Comparison of ENCODE assay signal across 10 cellular contexts in the genomic region with DNA sequence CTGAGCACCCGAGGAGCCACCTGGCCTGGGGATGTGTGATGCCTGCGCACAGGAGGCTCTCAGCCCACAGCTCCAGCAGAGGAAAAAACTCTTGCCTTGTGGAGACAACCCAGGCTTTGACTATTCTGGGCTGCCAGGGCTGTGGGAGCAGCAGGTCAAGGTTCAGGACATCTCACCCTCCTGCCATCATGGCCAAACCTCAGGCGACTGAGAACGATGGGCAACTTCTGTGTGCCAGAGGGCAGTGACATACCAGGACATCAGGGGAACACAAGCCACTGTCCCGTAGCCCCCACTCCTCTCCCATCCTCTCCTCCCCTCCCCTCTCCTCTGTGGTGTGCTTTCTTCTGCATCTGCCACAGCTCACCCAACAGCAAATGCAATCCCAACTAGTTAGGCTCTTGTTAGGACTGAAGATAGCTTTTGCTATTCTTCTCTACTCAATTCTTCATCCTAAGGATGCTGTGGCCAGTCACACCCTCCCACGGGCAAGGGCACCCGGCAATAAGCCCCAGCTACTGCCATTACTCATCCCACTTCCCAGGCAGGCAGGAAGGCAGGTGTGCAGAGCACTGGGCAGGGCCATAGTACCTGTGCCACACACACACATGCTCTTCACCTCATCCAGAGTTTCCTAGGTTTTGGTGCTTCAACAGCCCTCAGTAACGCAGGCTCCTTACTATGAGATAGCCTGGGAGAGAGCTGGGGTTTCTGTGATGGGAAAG. TPM values are rescaled to one million over a fixed set of nuclear protein-coding genes. Genes with fewer than 3 reads are reported as not detected.
DNase-seq lines count a peak whose midpoint lies in the region; ATAC-seq, FAIRE-seq and TF ChIP-seq lines count a peak whose summit lies in the region.
"Had no signal": no experiment of that assay in that cellular context is flagged by ENCODE, and none has a peak within 500 bp of the region (broad histone marks: within the 10 kb centered on the region; RNA-seq: fewer than 3 reads in every experiment).

No MANE protein-coding gene starts in this region.

- peaks cover 33% of the 10 kb centered on the region for H3K79me1 ChIP-seq in mesendoderm (ENCODE audit: low read length)

- POLR2A ChIA-PET in A549 (lab: Yijun Ruan, JAX) = no interaction called here
- POLR2A ChIA-PET in naive thymus-derived CD8-positive, alpha-beta T cell (lab: Charles Lee) = interaction anchor here (0.6 to 9.3 kb wide), 4 partner anchors 11 to 748 kb away, joined by 3 to 71 read pairs (median 4); a partner anchor contains a TSS

- peaks cover 54 to 99% (median 95%) of the 10 kb centered on the region in 4 donors for H3K4me1 Mint-ChIP-seq in naive thymus-derived CD8-positive, alpha-beta T cell

- no peak overlapping the region for H2BK120ac ChIP-seq in mesendoderm (ENCODE audit: low read depth, low read length)

- 47% methylated on average over 7 of the region's 8 CpGs for WGBS in A549 (ENCODE audit: missing lambda C conversion rate)
- no CpG with 5 or more reads among the region's 8 CpGs for WGBS in mesendoderm (ENCODE audit: extremely low coverage, insufficient coverage, low lambda C conversion rate)
- 51 to 68% (median 66%) methylated on average over 6 to 8 of the region's 8 CpGs for WGBS in adrenal gland, 4 donors

- CTCF ChIA-PET in A549 (lab: Yijun Ruan, JAX) = interaction anchor here (1.1 to 4.1 kb wide), 6 partner anchors 15 to 54 kb away, joined by 3 to 25 read pairs (median 5); no protein-coding TSS in a partner anchor

- H3K4me2 ChIP-seq in A549 = peak overlapping the region; percentile 51; the same call in 2 of the 3 replicates
- H3K4me2 ChIP-seq in mesendoderm (ENCODE audit: low read length) = no peak overlapping the region

- H2BK5ac ChIP-seq in mesendoderm (ENCODE audit: low read length) = no peak overlapping the region

- no peak overlapping the region for H4K8ac ChIP-seq in mesendoderm (ENCODE audit: low read depth, low read length)

- H3K27me3 ChIP-seq in bronchial epithelial cell (ENCODE audit: control insufficient read depth, insufficient read depth, low read length) (no peaks in the 10 kb centered on the region), mesendoderm (ENCODE audit: insufficient read depth, low read length, poor library complexity) (no peaks in the 10 kb centered on the region), adrenal gland (no peaks in the 10 kb centered on the region)

- no peak for DNase-seq in A549 (ENCODE audit: low read depth in 1 of 2, low spot score in 1 of 2)
- peak; percentile 17 for DNase-seq in ELR (ENCODE audit: low read depth)
- DNase-seq in bronchial epithelial cell (ENCODE audit: low read depth) = peak; percentile 50
- no peak for DNase-seq in naive thymus-derived CD8-positive, alpha-beta T cell
- no peak for DNase-seq in SKM-1 (lab: John Stamatoyannopoulos, UW; ENCODE audit: unreplicated experiment)
- DNase-seq in mesendoderm = no peak
- no peak for DNase-seq in adrenal gland
- DNase-seq in medulla oblongata (ENCODE audit: extremely low spot score) = no peak
- DNase-seq: DND-41 had no signal

- intact Hi-C loops in adrenal gland (cut with DNase I) = no loop called here

- no peak overlapping the region for H3K4me3 ChIP-seq in A549
- no peak overlapping the region for H3K4me3 ChIP-seq in bronchial epithelial cell (ENCODE audit: low read depth, low read length)
- no peak overlapping the region for H3K4me3 ChIP-seq in mesendoderm (ENCODE audit: low read length)
- no peak overlapping the region for H3K4me3 ChIP-seq in adrenal gland

- peaks cover 53% of the 10 kb centered on the region for H3K79me2 ChIP-seq in mesendoderm (ENCODE audit: control insufficient read depth, insufficient read depth, low read length)

- H3K4me1 ChIP-seq in A549 = peaks cover 35% of the 10 kb centered on the region
- H3K4me1 ChIP-seq in mesendoderm (ENCODE audit: control insufficient read depth, low read depth, low read length) = no peaks in the 10 kb centered on the region
- peaks cover 30 to 87% of the 10 kb centered on the region in 2 donors for H3K4me1 ChIP-seq in adrenal gland (replicated peaks in 1 of 2)

- H3K18ac ChIP-seq in mesendoderm (ENCODE audit: low read length) = no peak overlapping the region

- peaks cover 0 to 2% (median 0%) of the 10 kb centered on the region in 3 donors for H3K36me3 Mint-ChIP-seq in naive thymus-derived CD8-positive, alpha-beta T cell

- TF ChIP-seq POLR2A in A549 (IDR thresholded peaks at IDR 0.05; ENCODE audit: low read length) = no peak
- no peak for TF ChIP-seq POLR2A in adrenal gland (IDR thresholded peaks at IDR 0.05)

- no peak overlapping the region for H4K5ac ChIP-seq in mesendoderm (ENCODE audit: low read length)

- H3K36me3 ChIP-seq in bronchial epithelial cell (ENCODE audit: control insufficient read depth, insufficient read depth, low read length) = no peaks in the 10 kb centered on the region
- H3K36me3 ChIP-seq in mesendoderm (ENCODE audit: control insufficient read depth, insufficient read depth, low read length) = no peaks in the 10 kb centered on the region
- no peaks in the 10 kb centered on the region for H3K36me3 ChIP-seq in adrenal gland (replicated peaks in 1 of 2)

- TF ChIP-seq EP300 in A549 (IDR thresholded peaks at IDR 0.05) = no peak

- peak overlapping the region in 9 of 10 donors; percentile 36 to 81 (median 62) for H3K4me3 Mint-ChIP-seq in naive thymus-derived CD8-positive, alpha-beta T cell

- H3K23ac ChIP-seq in mesendoderm (ENCODE audit: low read length) = no peak overlapping the region

- H3K9me3 ChIP-seq in A549 (no peaks in the 10 kb centered on the region), adrenal gland (replicated peaks in 1 of 3) (no peaks in the 10 kb centered on the region)

- H2BK15ac ChIP-seq in mesendoderm (replicated peaks; ENCODE audit: low read depth) = no peak overlapping the region

- FAIRE-seq in A549 (lab: Jason Lieb, UNC) (no peak), bronchial epithelial cell (lab: Jason Lieb, UNC) (peak; percentile 87)
- FAIRE-seq: colon had no signal

- peak overlapping the region; percentile 24 to 95 (median 82) for H3K27ac Mint-ChIP-seq in naive thymus-derived CD8-positive, alpha-beta T cell

- H3K27ac ChIP-seq in A549 (peak overlapping the region in 1 of 2 experiments; percentile 51; a peak in 2 of 6 replicates), mesendoderm (ENCODE audit: low read depth, low read length) (no peak overlapping the region), adrenal gland (peak overlapping the region in 2 of 5 donors; percentile 76 to 88)

- ATAC-seq in A549 = no peak
- ATAC-seq in naive thymus-derived CD8-positive, alpha-beta T cell = no peak

- no peak for TF ChIP-seq CTCF in A549 (IDR thresholded peaks at IDR 0.05)
- TF ChIP-seq CTCF in bronchial epithelial cell (IDR thresholded peaks at IDR 0.05; ENCODE audit: insufficient read depth, low read length, severe bottlenecking) = no peak
- TF ChIP-seq CTCF in adrenal gland (IDR thresholded peaks at IDR 0.05) = no peak

- no peaks in the 10 kb centered on the region for H3K9me3 Mint-ChIP-seq in naive thymus-derived CD8-positive, alpha-beta T cell

- no peak overlapping the region for H3K4ac ChIP-seq in mesendoderm (ENCODE audit: low read depth, low read length)

- TF ChIP-seq RAD21 in A549 (conservative IDR thresholded peaks at IDR 0.05 in 1 of 2, IDR thresholded peaks at IDR 0.05 in 1 of 2) = no peak

- H2AK5ac ChIP-seq in mesendoderm (ENCODE audit: low read length) = no peak overlapping the region

- H3K27me3 Mint-ChIP-seq in naive thymus-derived CD8-positive, alpha-beta T cell = no peaks in the 10 kb centered on the region

- no peak overlapping the region for H3K56ac ChIP-seq in mesendoderm (ENCODE audit: low read length)

- no peak overlapping the region for H3K9ac ChIP-seq in mesendoderm (ENCODE audit: low read length)

TF ChIP-seq in A549, 52 proteins besides CTCF, POLR2A, EP300 and RAD21 (continues in another document):
- TF ChIP-seq NR3C1 (IDR thresholded peaks at IDR 0.05) = no peak

RNA-seq across cellular contexts. Expression of a gene that starts 16.8 kb away (rescaled TPM):
- polyA plus RNA-seq in A549 (2011; rRNA removed) (1.1 and 1.6 TPM in 2 replicates), A549 (2017; fragmentation: RNase III; extraction: RNeasy Plus Mini Kit Qiagen cat#74134 plus additional on column Dnase treatment) (3.6 to 3.8 TPM (median 3.7 TPM) in 3 replicates), adrenal gland (10 to 100 TPM in 1 of 3 donors, 1 to 10 TPM in 2; 1.8 to 14.3 (median 9.1) TPM)
- 4.1 and 5.9 TPM in 2 replicates for polyA plus RNA-seq in A549 (2012; cell fraction: cytosol; rRNA removed)
- polyA plus RNA-seq in A549 (2012; cell fraction: nucleus; rRNA removed) = 10.6 and 18.2 TPM in 2 replicates
- 2.4 and 3.6 TPM in 2 replicates for polyA minus RNA-seq in A549 (2011; rRNA and poly(A)+ RNA removed)
- total RNA-seq in bronchial epithelial cell (9.7 and 13.8 TPM in 2 replicates), adrenal gland (10 to 100 TPM in 7 of 8 donors, 1 to 10 TPM in 1; 9.8 to 28.3 (median 15.2) TPM)
- total RNA-seq in naive thymus-derived CD8-positive, alpha-beta T cell = 10 to 100 TPM; 23.7 to 24.1 TPM
- polyA plus RNA-seq in naive thymus-derived CD8-positive, alpha-beta T cell = 10 to 100 TPM in 1 of 3 donors, 1 to 10 TPM in 2; 7.6 to 11.0 (median 9.3) TPM
- polyA plus RNA-seq in mesendoderm (2013, experiment 1 of 2) = 9.6 TPM
- 9.3 TPM for polyA plus RNA-seq in mesendoderm (2013, experiment 2 of 2)

RNA-seq across cellular contexts. Expression of a gene that starts 38.3 kb away (rescaled TPM):
- polyA plus RNA-seq in A549 (2011; rRNA removed) = 53.3 and 56.1 TPM in 2 replicates
- 146 and 183 TPM in 2 replicates for polyA plus RNA-seq in A549 (2012; cell fraction: cytosol; rRNA removed)
- 128 and 154 TPM in 2 replicates for polyA plus RNA-seq in A549 (2012; cell fraction: nucleus; rRNA removed)
- 97.0 to 124 TPM (median 123 TPM) in 3 replicates for polyA plus RNA-seq in A549 (2017; fragmentation: RNase III; extraction: RNeasy Plus Mini Kit Qiagen cat#74134 plus additional on column Dnase treatment)
- 28.0 and 45.2 TPM in 2 replicates for polyA minus RNA-seq in A549 (2011; rRNA and poly(A)+ RNA removed)
- 142 and 218 TPM in 2 replicates for total RNA-seq in bronchial epithelial cell
- total RNA-seq in naive thymus-derived CD8-positive, alpha-beta T cell = 100 to 1,000 TPM; 235 to 236 TPM
- 100 to 1,000 TPM in 2 of 3 donors, 10 to 100 TPM in 1; 87.0 to 125 (median 106) TPM for polyA plus RNA-seq in naive thymus-derived CD8-positive, alpha-beta T cell
- 132 TPM for polyA plus RNA-seq in mesendoderm (2013, experiment 1 of 2)
- 131 TPM for polyA plus RNA-seq in mesendoderm (2013, experiment 2 of 2)
- total RNA-seq in adrenal gland = 100 to 1,000 TPM; 171 to 463 (median 265) TPM
- polyA plus RNA-seq in adrenal gland = 100 to 1,000 TPM in 2 of 3 donors, 10 to 100 TPM in 1; 26.3 to 816 (median 417) TPM

RNA-seq across cellular contexts. Expression of a gene that starts 52.6 kb away (rescaled TPM):
- 62.8 and 73.6 TPM in 2 replicates for polyA plus RNA-seq in A549 (2011; rRNA removed)
- polyA plus RNA-seq in A549 (2012; cell fraction: cytosol; rRNA removed) = 155 and 165 TPM in 2 replicates
- polyA plus RNA-seq in A549 (2012; cell fraction: nucleus; rRNA removed) = 91.2 and 96.6 TPM in 2 replicates
- 83.9 to 90.6 TPM (median 87.4 TPM) in 3 replicates for polyA plus RNA-seq in A549 (2017; fragmentation: RNase III; extraction: RNeasy Plus Mini Kit Qiagen cat#74134 plus additional on column Dnase treatment)
- 106 and 130 TPM in 2 replicates for polyA minus RNA-seq in A549 (2011; rRNA and poly(A)+ RNA removed)
- 47.7 and 50.2 TPM in 2 replicates for total RNA-seq in bronchial epithelial cell
- total RNA-seq in naive thymus-derived CD8-positive, alpha-beta T cell = 10 to 100 TPM; 96.2 to 97.9 TPM
- polyA plus RNA-seq in naive thymus-derived CD8-positive, alpha-beta T cell = 10 to 100 TPM; 68.3 to 80.2 (median 79.4) TPM
- polyA plus RNA-seq in mesendoderm (2013, experiment 1 of 2) = 119 TPM
- 123 TPM for polyA plus RNA-seq in mesendoderm (2013, experiment 2 of 2)
- total RNA-seq in adrenal gland = 100 to 1,000 TPM in 3 of 8 donors, 10 to 100 TPM in 5; 72.4 to 165 (median 87.5) TPM
- polyA plus RNA-seq in adrenal gland = 100 to 1,000 TPM in 1 of 3 donors, 10 to 100 TPM in 2; 74.2 to 120 (median 79.4) TPM

Comparison
In these comparisons a context has a peak if more than half of its experiments do, and no peak if none do; other contexts are left out.
1. DNase-seq: peak in ELR (single experiment) and bronchial epithelial cell (single experiment); none in A549 (0 of 2), naive thymus-derived CD8-positive, alpha-beta T cell (0 of 10), SKM-1 (single experiment), mesendoderm (single experiment), adrenal gland (0 of 7) and medulla oblongata (single experiment).